Comparison of ENCODE assay signal across 16 cellular contexts in the genomic region with DNA sequence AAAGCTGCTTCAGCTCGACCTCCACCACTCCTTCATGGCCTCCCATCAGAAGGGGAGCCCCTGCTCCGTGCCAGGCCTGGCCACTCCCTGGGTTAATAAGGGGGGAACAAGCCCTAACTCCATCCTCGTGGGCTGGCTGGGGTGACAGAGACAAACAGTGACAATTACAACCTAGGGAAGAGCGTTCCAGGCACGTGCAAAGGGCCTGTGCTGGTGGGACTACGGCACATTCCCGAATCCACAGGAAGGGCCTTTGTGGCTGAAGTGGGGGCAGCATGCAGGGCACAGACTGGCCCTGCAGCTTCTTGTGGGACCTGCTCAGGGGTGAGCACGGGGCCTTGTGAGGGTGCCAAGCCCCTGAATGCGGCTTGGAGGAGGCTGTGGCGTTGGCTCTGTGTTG.
DNase-seq lines count a peak whose midpoint lies in the region; ATAC-seq and TF ChIP-seq lines count a peak whose summit lies in the region.
"Had no signal": no experiment of that assay in that cellular context is flagged by ENCODE, and none has a peak within 500 bp of the region (broad histone marks: within the 10 kb centered on the region; RNA-seq: fewer than 3 reads in every experiment).

No MANE protein-coding gene starts in this region.

- H3K4me1 ChIP-seq in BLaER1: peaks cover 89% of the 10 kb centered on the region
- peaks cover 59% of the 10 kb centered on the region for H3K4me1 ChIP-seq in Panc1 (ENCODE audit: control insufficient read depth, insufficient read depth, low read length)
- peaks cover 38% of the 10 kb centered on the region for H3K4me1 ChIP-seq in rectal smooth muscle tissue (ENCODE audit: control insufficient read depth, insufficient read depth, low read length)

- CTCF ChIA-PET in Panc1 (lab: Charles Lee): no interaction called here

- no peaks in the 10 kb centered on the region for H3K27me3 Mint-ChIP-seq in chondrocyte (ENCODE audit: low read depth)

- H3K9ac ChIP-seq in BLaER1: no peak overlapping the region
- no peak overlapping the region for H3K9ac ChIP-seq in rectal smooth muscle tissue (ENCODE audit: low read length)

- H3K27ac Mint-ChIP-seq in chondrocyte (ENCODE audit: unreplicated experiment): no peak overlapping the region

- no peaks in the 10 kb centered on the region for H4K20me1 ChIP-seq in BLaER1

- BruUV-seq in Panc1 (replicated peaks; lab: Mats Ljungman, UMichigan): no TSS peak

- ATAC-seq in Panc1 (no peak), GM21786 (IDR thresholded peaks at IDR 0.05; ENCODE audit: unreplicated experiment) (no peak), HG03175 (IDR thresholded peaks at IDR 0.05; ENCODE audit: unreplicated experiment) (no peak)
- ATAC-seq: HCT116 had no signal

- H3K27ac ChIP-seq in BLaER1 (peak overlapping the region; percentile 44), Panc1 (ENCODE audit: low read length) (peak overlapping the region; percentile 67; the same call in 1 of the 2 replicates), rectal smooth muscle tissue (ENCODE audit: low read depth, low read length) (peak overlapping the region; percentile 38)

- TF ChIP-seq CTCF in Panc1 (IDR thresholded peaks at IDR 0.05) (no peak), chondrocyte (IDR thresholded peaks at IDR 0.05) (no peak)

- H3K4me1 Mint-ChIP-seq in chondrocyte (ENCODE audit: low read depth): peaks cover 55% of the 10 kb centered on the region

- H3K9me3 ChIP-seq in BLaER1 (no peaks in the 10 kb centered on the region), Panc1 (ENCODE audit: control insufficient read depth, insufficient read depth, low read depth, low read length) (no peaks in the 10 kb centered on the region)
- H3K9me3 ChIP-seq: Caco-2 had no signal

- H3K4me3 ChIP-seq in BLaER1 (no peak overlapping the region), Panc1 (ENCODE audit: low read depth in 2 of 2, low read length in 2 of 2) (no peak overlapping the region), rectal smooth muscle tissue (ENCODE audit: low read length) (no peak overlapping the region)
- H3K4me3 ChIP-seq: SK-N-MC had no signal

- H3K4me2 ChIP-seq in BLaER1: no peak overlapping the region

- H3K27me3 ChIP-seq in BLaER1 (no peaks in the 10 kb centered on the region), Panc1 (ENCODE audit: control insufficient read depth, insufficient read depth, low read length) (no peaks in the 10 kb centered on the region), rectal smooth muscle tissue (ENCODE audit: control insufficient read depth, insufficient read depth, low read length) (no peaks in the 10 kb centered on the region)

- H3K36me3 Mint-ChIP-seq in chondrocyte (ENCODE audit: low read depth): no peaks in the 10 kb centered on the region

- in situ Hi-C loops in Panc1 (cut with HindIII; ENCODE audit: low pct_unique_long_range_greater_than_20kb, low sequenced_read_pairs): no loop called here

- no peak overlapping the region for H3K4me3 Mint-ChIP-seq in chondrocyte (ENCODE audit: unreplicated experiment)

- POLR2A ChIA-PET in Panc1 (lab: Charles Lee): no interaction called here

- intact Hi-C loops in Panc1 (cut with micrococcal nuclease; ENCODE audit: unreplicated experiment): no loop called here

- H3K9me3 Mint-ChIP-seq in chondrocyte (ENCODE audit: low read depth): no peaks in the 10 kb centered on the region

- H3K36me3 ChIP-seq in BLaER1 (no peaks in the 10 kb centered on the region), Panc1 (ENCODE audit: control insufficient read depth, insufficient read depth, low read length) (no peaks in the 10 kb centered on the region), rectal smooth muscle tissue (ENCODE audit: control insufficient read depth, insufficient read depth, low read length) (no peaks in the 10 kb centered on the region)

- DNase-seq in Panc1 (ENCODE audit: low read depth, low spot score): no peak
- DNase-seq in islet precursor cell: peak; percentile 19
- no peak for DNase-seq in chondrocyte (ENCODE audit: low spot score)
- DNase-seq: Caco-2, EL, KG1, NCI-H1436 treated with DMSO at 0.1 percent for 48 hours, NCI-H2081, NCI-H524, Right ventricle myocardium superior had no signal
